In genomic region chr17:75652341-75652740, GRCh38 we compare ENCODE assay signal across 16 cellular contexts. TPM values are rescaled to one million over a fixed set of nuclear protein-coding genes. Genes with fewer than 3 reads are reported as not detected.
"Had no signal": no experiment of that assay in that cellular context is flagged by ENCODE, and none has a peak within 500 bp of the region (broad histone marks: within the 10 kb centered on the region; RNA-seq: fewer than 3 reads in every experiment).

No MANE protein-coding gene starts in this region.

- H3K9ac ChIP-seq: parathyroid adenoma had no signal

- H3K4me3 Mint-ChIP-seq: activated B cell treated with CpG ODN at 0.5 μM for 24 hours; activated naive CD8-positive, alpha-beta T cell; activated T-cell treated with anti-CD3 and anti-CD28 coated beads, Interleukin-2, amount 50 U/mL, for 72 hours; brain; central memory CD8-positive, alpha-beta T cell; naive thymus-derived CD4-positive, alpha-beta T cell; T-helper 1 cell treated with Interleukin-12 subunit alpha and Interleukin-12 subunit beta and Interleukin-4 antibody, amounts not matched to agents 30 μg/mL and 1 μg/mL, for 36 hours; type B pancreatic cell had no signal

- ATAC-seq: gastrocnemius medialis had no signal

- H3K27ac Mint-ChIP-seq: activated naive CD8-positive, alpha-beta T cell; T-helper 1 cell treated with Interleukin-12 subunit alpha and Interleukin-12 subunit beta and Interleukin-4 antibody, amounts not matched to agents 30 μg/mL and 1 μg/mL, for 36 hours had no signal

- H2AFZ ChIP-seq: parathyroid adenoma had no signal

- DNase-seq: activated B cell treated with CpG ODN at 0.5 μM for 24 hours; activated CD8-positive, alpha-beta memory T cell treated with anti-CD3 and anti-CD28 coated beads, Interleukin-2, amount 50 U/mL, for 48 hours; gastrocnemius medialis; heart right ventricle had no signal

- H3K27ac ChIP-seq: gastrocnemius medialis, heart right ventricle, parathyroid adenoma had no signal

- H3K9me3 Mint-ChIP-seq: activated B cell treated with CpG ODN at 0.5 μM for 24 hours; activated T-cell treated with anti-CD3 and anti-CD28 coated beads, Interleukin-2, amount 50 U/mL, for 72 hours; brain; central memory CD8-positive, alpha-beta T cell; naive thymus-derived CD4-positive, alpha-beta T cell; T-helper 1 cell treated with Interleukin-12 subunit alpha and Interleukin-12 subunit beta and Interleukin-4 antibody, amounts not matched to agents 30 μg/mL and 1 μg/mL, for 36 hours; type B pancreatic cell had no signal

- H3K27me3 ChIP-seq: gastrocnemius medialis, heart right ventricle, neutrophil had no signal

- H3K9me3 ChIP-seq: gastrocnemius medialis, heart right ventricle, mucosa of descending colon, neutrophil had no signal

- FAIRE-seq: islet of Langerhans had no signal

- H3K27me3 Mint-ChIP-seq: activated B cell treated with CpG ODN at 0.5 μM for 24 hours; activated naive CD8-positive, alpha-beta T cell; brain; central memory CD8-positive, alpha-beta T cell; naive thymus-derived CD4-positive, alpha-beta T cell; type B pancreatic cell had no signal

- H3K4me3 ChIP-seq: gastrocnemius medialis, heart right ventricle, mucosa of descending colon had no signal

- H3K4me1 ChIP-seq: gastrocnemius medialis, parathyroid adenoma had no signal

RNA-seq across cellular contexts. Expression of gene SMIM5, which starts 19.1 kb away (rescaled TPM):
- total RNA-seq: lung microvascular endothelial cell had no signal
